ENCODE assay signal across 1 cellular context in genomic region chr11:24496371-24496727, GRCh38.
TF ChIP-seq lines count a peak whose summit lies in the region.

No MANE protein-coding gene starts in this region.

TF ChIP-seq in IMR-90, 13 proteins besides CTCF, POLR2A, EP300 and RAD21 (continued from another document):
- TF ChIP-seq USF2 (IDR thresholded peaks at IDR 0.05; ENCODE audit: low read depth, low read length) = no peak
- no peak for TF ChIP-seq BHLHE40 (IDR thresholded peaks at IDR 0.05; ENCODE audit: low read depth, low read length)
- no peak for TF ChIP-seq RCOR1 (IDR thresholded peaks at IDR 0.05; ENCODE audit: insufficient replicate concordance, low read length)
- TF ChIP-seq MAZ (IDR thresholded peaks at IDR 0.05; ENCODE audit: borderline replicate concordance, low read depth, low read length) = no peak
- no peak for TF ChIP-seq CEBPB (IDR thresholded peaks at IDR 0.05; ENCODE audit: low read depth, low read length)
